In genomic region chr7:122300607-122301079, GRCh38 we compare ENCODE assay signal across 15 cellular contexts. TPM values are rescaled to one million over a fixed set of nuclear protein-coding genes. Genes with fewer than 3 reads are reported as not detected.
DNase-seq lines count a peak whose midpoint lies in the region; ATAC-seq, FAIRE-seq and TF ChIP-seq lines count a peak whose summit lies in the region.
"Had no signal": no experiment of that assay in that cellular context is flagged by ENCODE, and none has a peak within 500 bp of the region (broad histone marks: within the 10 kb centered on the region; RNA-seq: fewer than 3 reads in every experiment).

No MANE protein-coding gene starts in this region.

- no peak overlapping the region for H3K9ac ChIP-seq in mesenchymal stem cell (ENCODE audit: low read length)

- peaks cover 50% of the 10 kb centered on the region for H3K27me3 ChIP-seq in bronchial epithelial cell (ENCODE audit: control insufficient read depth, insufficient read depth, low read length)
- H3K27me3 ChIP-seq in mesenchymal stem cell (ENCODE audit: control insufficient read depth in 1 of 2, insufficient read depth in 1 of 2, low read length in 2 of 2), result peaks cover 80 to 97% of the 10 kb centered on the region in 2 experiments

- H3K4me1 Mint-ChIP-seq in stimulated activated naive CD8-positive, alpha-beta T cell treated with anti-CD3 and anti-CD28 coated beads, Interleukin-15, Interleukin-2, amounts not matched to agents 100 ng/mL and 50 ng/mL, for 24 hours (ENCODE audit: low read depth), result no peaks in the 10 kb centered on the region
- H3K4me1 Mint-ChIP-seq: activated B cell treated with CpG ODN at 0.5 μM for 24 hours; activated naive CD4-positive, alpha-beta T cell treated with anti-CD3 and anti-CD28 coated beads, Interleukin-2, amount 50 U/mL, for 24 hours had no signal

- H3K18ac ChIP-seq in mesenchymal stem cell (ENCODE audit: low read depth in 1 of 2, low read length in 2 of 2), result no peak overlapping the region

- no peak overlapping the region for H2AFZ ChIP-seq in mesenchymal stem cell (ENCODE audit: low read depth, low read length)

- H3K23ac ChIP-seq in mesenchymal stem cell (ENCODE audit: low read length in 2 of 2), result no peak overlapping the region

- H3K36me3 Mint-ChIP-seq in stimulated activated naive CD8-positive, alpha-beta T cell treated with anti-CD3 and anti-CD28 coated beads, Interleukin-15, Interleukin-2, amounts not matched to agents 100 ng/mL and 50 ng/mL, for 24 hours (ENCODE audit: low read depth), result peaks cover 13% of the 10 kb centered on the region

- no peak overlapping the region for H2BK5ac ChIP-seq in mesenchymal stem cell (ENCODE audit: low read depth, low read length, poor library complexity, severe bottlenecking)

- H3K79me1 ChIP-seq in mesenchymal stem cell (replicated peaks; ENCODE audit: low read length, poor library complexity, severe bottlenecking), result no peaks in the 10 kb centered on the region

- no peak for DNase-seq in stimulated activated naive CD8-positive, alpha-beta T cell treated with anti-CD3 and anti-CD28 coated beads, Interleukin-15, Interleukin-2, amounts not matched to agents 100 U/mL and 50 U/mL, for 24 hours
- DNase-seq in bronchial epithelial cell (ENCODE audit: low read depth), result peak; percentile 43
- no peak for DNase-seq in mesenchymal stem cell
- no peak for DNase-seq in NCI-H146 (lab: John Stamatoyannopoulos, UW)
- no peak for DNase-seq in NCI-H2227 (lab: John Stamatoyannopoulos, UW; ENCODE audit: unreplicated experiment)
- no peak for DNase-seq in anterior cingulate cortex (lab: John Stamatoyannopoulos, UW)
- DNase-seq: activated B cell treated with CpG ODN at 0.5 μM for 24 hours; activated CD8-positive, alpha-beta memory T cell treated with anti-CD3 and anti-CD28 coated beads, Interleukin-2, amount 50 U/mL, for 4 hours; central memory CD4-positive, alpha-beta T cell had no signal

- H3K4me1 ChIP-seq in mesenchymal stem cell (ENCODE audit: control insufficient read depth, insufficient read depth, low read depth, low read length), result peaks cover 30% of the 10 kb centered on the region

- no peak for TF ChIP-seq CTCF in bronchial epithelial cell (IDR thresholded peaks at IDR 0.05; ENCODE audit: insufficient read depth, low read length, severe bottlenecking)

- no peak for ATAC-seq in stimulated activated naive CD8-positive, alpha-beta T cell treated with anti-CD3 and anti-CD28 coated beads, Interleukin-15, Interleukin-2, amounts not matched to agents 100 U/mL and 50 U/mL, for 24 hours
- no peak for ATAC-seq in GM21786 (IDR thresholded peaks at IDR 0.05; ENCODE audit: unreplicated experiment)

- no peak overlapping the region for H3K27ac ChIP-seq in mesenchymal stem cell (ENCODE audit: low read length, poor library complexity, severe bottlenecking)

- H4K8ac ChIP-seq in mesenchymal stem cell (ENCODE audit: low read length), result no peak overlapping the region

- H2BK15ac ChIP-seq in mesenchymal stem cell (ENCODE audit: low read depth, poor library complexity, severe bottlenecking), result no peak overlapping the region

- H3K4me3 Mint-ChIP-seq in stimulated activated naive CD8-positive, alpha-beta T cell treated with anti-CD3 and anti-CD28 coated beads, Interleukin-15, Interleukin-2, amounts not matched to agents 100 ng/mL and 50 ng/mL, for 24 hours, result no peak overlapping the region
- H3K4me3 Mint-ChIP-seq: activated B cell treated with CpG ODN at 0.5 μM for 24 hours; activated naive CD4-positive, alpha-beta T cell treated with anti-CD3 and anti-CD28 coated beads, Interleukin-2, amount 50 U/mL, for 24 hours had no signal

- no peak overlapping the region for H2BK120ac ChIP-seq in mesenchymal stem cell (ENCODE audit: low read depth, low read length)

- H3K14ac ChIP-seq in mesenchymal stem cell (ENCODE audit: low read length in 2 of 2), result no peak overlapping the region

- peaks cover 4% of the 10 kb centered on the region for H3K9me3 Mint-ChIP-seq in stimulated activated naive CD8-positive, alpha-beta T cell treated with anti-CD3 and anti-CD28 coated beads, Interleukin-15, Interleukin-2, amounts not matched to agents 100 ng/mL and 50 ng/mL, for 24 hours
- H3K9me3 Mint-ChIP-seq: activated B cell treated with CpG ODN at 0.5 μM for 24 hours had no signal

- H3K4me2 ChIP-seq in mesenchymal stem cell (ENCODE audit: low read length, poor library complexity, severe bottlenecking), result peak overlapping the region; percentile 11

- no peak overlapping the region for H3K4ac ChIP-seq in mesenchymal stem cell (ENCODE audit: low read depth in 1 of 2, low read length in 2 of 2)

- H3K27me3 Mint-ChIP-seq in stimulated activated naive CD8-positive, alpha-beta T cell treated with anti-CD3 and anti-CD28 coated beads, Interleukin-15, Interleukin-2, amounts not matched to agents 100 ng/mL and 50 ng/mL, for 24 hours, result peaks cover 80% of the 10 kb centered on the region

- H4K91ac ChIP-seq in mesenchymal stem cell (ENCODE audit: low read length), result no peak overlapping the region

- no peak overlapping the region for H2BK12ac ChIP-seq in mesenchymal stem cell (ENCODE audit: low read length in 2 of 2)

- H3K36me3 ChIP-seq in bronchial epithelial cell (ENCODE audit: control insufficient read depth, insufficient read depth, low read length) (no peaks in the 10 kb centered on the region), mesenchymal stem cell (ENCODE audit: control insufficient read depth in 1 of 2, insufficient read depth in 2 of 2, low read depth in 1 of 2, low read length in 2 of 2) (no peaks in the 10 kb centered on the region)

- no peak for FAIRE-seq in bronchial epithelial cell (lab: Jason Lieb, UNC)
- FAIRE-seq: endometrium had no signal

- H3K4me3 ChIP-seq in bronchial epithelial cell (ENCODE audit: low read depth, low read length) (no peak overlapping the region), mesenchymal stem cell (ENCODE audit: insufficient read depth in 1 of 2, low read depth in 1 of 2, low read length in 2 of 2) (peak overlapping the region in 1 of 2 experiments; percentile 21)

- peak overlapping the region; percentile 58 for H3K27ac Mint-ChIP-seq in stimulated activated naive CD8-positive, alpha-beta T cell treated with anti-CD3 and anti-CD28 coated beads, Interleukin-15, Interleukin-2, amounts not matched to agents 100 ng/mL and 50 ng/mL, for 24 hours
- H3K27ac Mint-ChIP-seq: activated B cell treated with CpG ODN at 0.5 μM for 24 hours; activated naive CD4-positive, alpha-beta T cell treated with anti-CD3 and anti-CD28 coated beads, Interleukin-2, amount 50 U/mL, for 24 hours had no signal

- 8% methylated on average over 13 of the region's 14 CpGs for WGBS in mesenchymal stem cell

- no peaks in the 10 kb centered on the region for H3K9me3 ChIP-seq in mesenchymal stem cell (ENCODE audit: control insufficient read depth, low read length)

- no peak overlapping the region for H2AK5ac ChIP-seq in mesenchymal stem cell (ENCODE audit: low read length, severe bottlenecking)

RNA-seq across cellular contexts. Expression of gene FEZF1, which starts 3.9 kb away (rescaled TPM):
- not detected in 2 replicates for total RNA-seq in bronchial epithelial cell
- polyA plus RNA-seq in mesenchymal stem cell (2013, experiment 1 of 2), result not detected
- not detected for polyA plus RNA-seq in mesenchymal stem cell (2013, experiment 2 of 2)
- total RNA-seq: activated B cell treated with CpG ODN at 0.5 μM for 24 hours, glomerular endothelial cell, lower leg skin had no signal
